In genomic region chr1:153426809-153427208, GRCh38 we compare ENCODE assay signal across 34 cellular contexts. TPM values are rescaled to one million over a fixed set of nuclear protein-coding genes. Genes with fewer than 3 reads are reported as not detected.
"Had no signal": no experiment of that assay in that cellular context is flagged by ENCODE, and none has a peak within 500 bp of the region (broad histone marks: within the 10 kb centered on the region; RNA-seq: fewer than 3 reads in every experiment).

No MANE protein-coding gene starts in this region.

- H3K27me3 ChIP-seq: adrenal gland, ascending aorta had no signal

- H3K4me1 ChIP-seq: adrenal gland, ascending aorta had no signal

- H3K36me3 ChIP-seq: adrenal gland, ascending aorta, cardiac muscle cell had no signal

- H3K4me3 ChIP-seq: adrenal gland, ascending aorta, cardiac muscle cell had no signal

- H3K9me3 ChIP-seq: adrenal gland, ascending aorta had no signal

- DNase-seq: activated B cell treated with CpG ODN at 0.5 μM for 24 hours; activated CD4-positive, alpha-beta memory T cell treated with anti-CD3 and anti-CD28 coated beads for 36 hours; activated CD4-positive, alpha-beta T cell treated with anti-CD3 and anti-CD28 coated beads for 4 hours; activated CD4-positive, alpha-beta T cell treated with anti-CD3 and anti-CD28 coated beads, Interleukin-2, amount 10 ng/mL, durations not matched to agents 24 days and 14 days; activated CD4-positive, alpha-beta T cell treated with anti-CD3 and anti-CD28 coated beads, Interleukin-2, amount 50 U/mL, for 1 hour; activated CD4-positive, alpha-beta T cell treated with anti-CD3 and anti-CD28 coated beads, Interleukin-2, amount 50 U/mL, for 4 hours; activated CD4-positive, CD25-positive, alpha-beta regulatory T cell treated with anti-CD3 and anti-CD28 coated beads, Interleukin-2, amount 50 U/mL, for 72 hours; activated CD8-positive, alpha-beta memory T cell treated with anti-CD3 and anti-CD28 coated beads, Interleukin-2, amount 50 U/mL, for 4 hours; activated CD8-positive, alpha-beta T cell treated with anti-CD3 and anti-CD28 coated beads for 36 hours; activated effector memory CD4-positive, alpha-beta T cell treated with anti-CD3 and anti-CD28 coated beads, Interleukin-2, amount 50 U/mL, for 16 hours; activated gamma-delta T cell treated with Interleukin-2 at 50 U/mL for 16 hours; activated naive CD4-positive, alpha-beta T cell; activated naive CD4-positive, alpha-beta T cell treated with anti-CD3 and anti-CD28 coated beads for 36 hours; activated naive CD4-positive, alpha-beta T cell treated with anti-CD3 and anti-CD28 coated beads, Interleukin-2, amount 50 U/mL, for 16 hours; activated naive CD8-positive, alpha-beta T cell treated with anti-CD3 and anti-CD28 coated beads for 36 hours; activated T-cell treated with anti-CD3 and anti-CD28 coated beads for 4 hours; activated T-cell treated with anti-CD3 and anti-CD28 coated beads, Interleukin-2, amount 50 U/mL, for 1 hour; activated T-cell treated with anti-CD3 and anti-CD28 coated beads, Interleukin-2, amount 50 U/mL, for 4 hours; activated T-cell treated with anti-CD3 and anti-CD28 coated beads, Interleukin-2, amount 50 U/mL, for 72 hours; adrenal gland; amniotic stem cell; caudate nucleus; cerebellar nuclear complex; T-helper 1 cell; T-helper 2 cell; T-helper 9 cell had no signal

- H3K27ac ChIP-seq: adrenal gland, ascending aorta, cardiac muscle cell, VCaP had no signal

- ATAC-seq: activated CD8-positive, alpha-beta T cell treated with anti-CD3 and anti-CD28 coated beads for 36 hours; activated naive CD4-positive, alpha-beta T cell treated with anti-CD3 and anti-CD28 coated beads, Interleukin-2, amount 50 U/mL, for 72 hours; activated T-cell treated with anti-CD3 and anti-CD28 coated beads, Interleukin-2, amount 50 U/mL, for 4 hours; activated T-cell treated with anti-CD3 and anti-CD28 coated beads, Interleukin-2, amount 50 U/mL, for 72 hours; activated T-helper 17 cell treated with anti-CD3 and anti-CD28 coated beads, Interleukin-2, amount 50 U/mL, for 72 hours had no signal

RNA-seq across cellular contexts. Expression of gene S100A7A, which starts 10.5 kb away (rescaled TPM):
- total RNA-seq: activated B cell treated with CpG ODN at 0.5 μM for 24 hours; activated CD4-positive, alpha-beta memory T cell treated with anti-CD3 and anti-CD28 coated beads for 36 hours; activated CD4-positive, alpha-beta T cell treated with anti-CD3 and anti-CD28 coated beads, Interleukin-2, amount 10 ng/mL, durations not matched to agents 24 days and 14 days; activated CD8-positive, alpha-beta memory T cell treated with anti-CD3 and anti-CD28 coated beads for 36 hours; activated CD8-positive, alpha-beta T cell treated with anti-CD3 and anti-CD28 coated beads for 36 hours; activated naive CD4-positive, alpha-beta T cell treated with anti-CD3 and anti-CD28 coated beads for 36 hours; activated naive CD4-positive, alpha-beta T cell treated with anti-CD3 and anti-CD28 coated beads, Interleukin-2, amount 50 U/mL, for 72 hours; activated naive CD8-positive, alpha-beta T cell treated with anti-CD3 and anti-CD28 coated beads for 36 hours; activated T-cell treated with anti-CD3 and anti-CD28 coated beads, Interleukin-2, amount 50 U/mL, for 4 hours; activated T-cell treated with anti-CD3 and anti-CD28 coated beads, Interleukin-2, amount 50 U/mL, for 72 hours; activated T-helper 1 cell treated with anti-CD3 and anti-CD28 coated beads, Interleukin-12 subunit alpha, Interleukin-12 subunit beta, Interleukin-2, Interleukin-4 antibody, amounts not matched to agents 30 ng/mL and 10 ng/mL and 1 ng/mL, durations not matched to agents 14 hours and 24 hours and 36 hours; activated T-helper 17 cell treated with anti-CD3 and anti-CD28 coated beads, Interleukin-2, amount 50 U/mL, for 72 hours; adrenal gland; ascending aorta; bronchial epithelial cell; cardiac muscle cell had no signal
- polyA plus RNA-seq: adrenal gland, cardiac muscle cell had no signal

RNA-seq across cellular contexts. Expression of gene S100A7, which starts 33.6 kb away (rescaled TPM):
- total RNA-seq: activated B cell treated with CpG ODN at 0.5 μM for 24 hours; activated CD4-positive, alpha-beta memory T cell treated with anti-CD3 and anti-CD28 coated beads for 36 hours; activated CD4-positive, alpha-beta T cell treated with anti-CD3 and anti-CD28 coated beads, Interleukin-2, amount 10 ng/mL, durations not matched to agents 24 days and 14 days; activated CD8-positive, alpha-beta memory T cell treated with anti-CD3 and anti-CD28 coated beads for 36 hours; activated CD8-positive, alpha-beta T cell treated with anti-CD3 and anti-CD28 coated beads for 36 hours; activated naive CD4-positive, alpha-beta T cell treated with anti-CD3 and anti-CD28 coated beads for 36 hours; activated naive CD4-positive, alpha-beta T cell treated with anti-CD3 and anti-CD28 coated beads, Interleukin-2, amount 50 U/mL, for 72 hours; activated naive CD8-positive, alpha-beta T cell treated with anti-CD3 and anti-CD28 coated beads for 36 hours; activated T-cell treated with anti-CD3 and anti-CD28 coated beads, Interleukin-2, amount 50 U/mL, for 4 hours; activated T-cell treated with anti-CD3 and anti-CD28 coated beads, Interleukin-2, amount 50 U/mL, for 72 hours; activated T-helper 1 cell treated with anti-CD3 and anti-CD28 coated beads, Interleukin-12 subunit alpha, Interleukin-12 subunit beta, Interleukin-2, Interleukin-4 antibody, amounts not matched to agents 30 ng/mL and 10 ng/mL and 1 ng/mL, durations not matched to agents 14 hours and 24 hours and 36 hours; activated T-helper 17 cell treated with anti-CD3 and anti-CD28 coated beads, Interleukin-2, amount 50 U/mL, for 72 hours; adrenal gland; ascending aorta; bronchial epithelial cell; cardiac muscle cell had no signal
- polyA plus RNA-seq: adrenal gland, cardiac muscle cell had no signal

RNA-seq across cellular contexts. Expression of gene S100A8, which starts 35.9 kb away (rescaled TPM):
- total RNA-seq: activated B cell treated with CpG ODN at 0.5 μM for 24 hours; activated CD4-positive, alpha-beta memory T cell treated with anti-CD3 and anti-CD28 coated beads for 36 hours; activated CD4-positive, alpha-beta T cell treated with anti-CD3 and anti-CD28 coated beads, Interleukin-2, amount 10 ng/mL, durations not matched to agents 24 days and 14 days; activated CD8-positive, alpha-beta memory T cell treated with anti-CD3 and anti-CD28 coated beads for 36 hours; activated CD8-positive, alpha-beta T cell treated with anti-CD3 and anti-CD28 coated beads for 36 hours; activated naive CD4-positive, alpha-beta T cell treated with anti-CD3 and anti-CD28 coated beads for 36 hours; activated naive CD4-positive, alpha-beta T cell treated with anti-CD3 and anti-CD28 coated beads, Interleukin-2, amount 50 U/mL, for 72 hours; activated naive CD8-positive, alpha-beta T cell treated with anti-CD3 and anti-CD28 coated beads for 36 hours; activated T-cell treated with anti-CD3 and anti-CD28 coated beads, Interleukin-2, amount 50 U/mL, for 4 hours; activated T-cell treated with anti-CD3 and anti-CD28 coated beads, Interleukin-2, amount 50 U/mL, for 72 hours; activated T-helper 1 cell treated with anti-CD3 and anti-CD28 coated beads, Interleukin-12 subunit alpha, Interleukin-12 subunit beta, Interleukin-2, Interleukin-4 antibody, amounts not matched to agents 30 ng/mL and 10 ng/mL and 1 ng/mL, durations not matched to agents 14 hours and 24 hours and 36 hours; activated T-helper 17 cell treated with anti-CD3 and anti-CD28 coated beads, Interleukin-2, amount 50 U/mL, for 72 hours; cardiac muscle cell had no signal

RNA-seq across cellular contexts. Expression of gene S100A12, which starts 51.4 kb away (rescaled TPM):
- total RNA-seq: activated B cell treated with CpG ODN at 0.5 μM for 24 hours; activated CD4-positive, alpha-beta memory T cell treated with anti-CD3 and anti-CD28 coated beads for 36 hours; activated CD4-positive, alpha-beta T cell treated with anti-CD3 and anti-CD28 coated beads, Interleukin-2, amount 10 ng/mL, durations not matched to agents 24 days and 14 days; activated CD8-positive, alpha-beta memory T cell treated with anti-CD3 and anti-CD28 coated beads for 36 hours; activated CD8-positive, alpha-beta T cell treated with anti-CD3 and anti-CD28 coated beads for 36 hours; activated naive CD4-positive, alpha-beta T cell treated with anti-CD3 and anti-CD28 coated beads for 36 hours; activated naive CD4-positive, alpha-beta T cell treated with anti-CD3 and anti-CD28 coated beads, Interleukin-2, amount 50 U/mL, for 72 hours; activated naive CD8-positive, alpha-beta T cell treated with anti-CD3 and anti-CD28 coated beads for 36 hours; activated T-cell treated with anti-CD3 and anti-CD28 coated beads, Interleukin-2, amount 50 U/mL, for 4 hours; activated T-cell treated with anti-CD3 and anti-CD28 coated beads, Interleukin-2, amount 50 U/mL, for 72 hours; activated T-helper 1 cell treated with anti-CD3 and anti-CD28 coated beads, Interleukin-12 subunit alpha, Interleukin-12 subunit beta, Interleukin-2, Interleukin-4 antibody, amounts not matched to agents 30 ng/mL and 10 ng/mL and 1 ng/mL, durations not matched to agents 14 hours and 24 hours and 36 hours; activated T-helper 17 cell treated with anti-CD3 and anti-CD28 coated beads, Interleukin-2, amount 50 U/mL, for 72 hours; ascending aorta; bronchial epithelial cell; cardiac muscle cell had no signal
- polyA plus RNA-seq: cardiac muscle cell had no signal
